ENCODE assay signal across 23 cellular contexts in the genomic region with DNA sequence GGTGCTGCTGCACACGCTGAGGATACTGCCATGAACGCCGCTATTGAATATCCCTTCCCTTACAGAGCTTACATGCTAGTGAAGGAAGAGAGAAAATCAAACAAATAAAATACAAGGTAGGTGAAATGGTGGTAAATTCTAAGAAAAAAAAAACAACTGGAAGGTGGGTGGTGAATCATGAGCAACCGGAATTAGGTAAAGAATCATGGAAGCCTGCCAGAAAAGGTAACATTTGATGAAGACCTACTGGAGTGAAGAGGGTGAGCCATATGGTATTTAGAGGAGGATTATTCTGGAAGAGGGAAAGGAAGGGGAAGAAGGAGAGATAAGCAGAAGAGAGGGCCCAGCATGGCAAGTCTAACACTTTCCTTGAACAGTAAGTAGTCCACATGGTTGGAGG.
"Had no signal": no experiment of that assay in that cellular context is flagged by ENCODE, and none has a peak within 500 bp of the region (broad histone marks: within the 10 kb centered on the region; RNA-seq: fewer than 3 reads in every experiment).

No MANE protein-coding gene starts in this region.

- H3K9me2 ChIP-seq: SK-N-SH had no signal

- DNase-seq: activated CD4-positive, alpha-beta T cell treated with anti-CD3 and anti-CD28 coated beads for 36 hours; activated CD4-positive, alpha-beta T cell treated with anti-CD3 and anti-CD28 coated beads, Interleukin-2, amount 10 ng/mL, durations not matched to agents 7 days and 5 days; activated CD4-positive, alpha-beta T cell treated with anti-CD3 and anti-CD28 coated beads, Interleukin-2, amount 50 U/mL, for 48 hours; activated CD8-positive, alpha-beta memory T cell treated with anti-CD3 and anti-CD28 coated beads, Interleukin-2, amount 50 U/mL, for 4 hours; activated effector memory CD4-positive, alpha-beta T cell treated with Interleukin-2 at 50 U/mL for 16 hours; activated naive CD4-positive, alpha-beta T cell treated with anti-CD3 and anti-CD28 coated beads, Interleukin-2, amount 10 ng/mL, durations not matched to agents 7 days and 5 days; activated naive CD8-positive, alpha-beta T cell treated with anti-CD3 and anti-CD28 coated beads, Interleukin-2, amount 50 U/mL, for 24 hours; activated T-cell treated with anti-CD3 and anti-CD28 coated beads for 4 hours; activated T-cell treated with anti-CD3 and anti-CD28 coated beads, Interleukin-2, amount 50 U/mL, for 48 hours; anterior cingulate cortex; central memory CD4-positive, alpha-beta T cell; NCI-H1105; NCI-H1436; NCI-H1694; NCI-H1930; NCI-H2227 treated with DMSO at 0.1 percent for 48 hours; NCI-H446; NCI-H510A treated with DMSO at 0.1 percent for 48 hours; NK-92 treated with Interleukin-12 subunit alpha and Interleukin-12 subunit beta, amount 100 ng/mL, for 24 hours; SHP77; SK-N-SH had no signal

- H3K9ac ChIP-seq: SK-N-SH had no signal

- H3K9me3 ChIP-seq: SJSA1, SK-N-SH had no signal

- H3K27ac ChIP-seq: SJSA1 had no signal

- H3K36me3 ChIP-seq: SJSA1 had no signal

- H3K27me3 ChIP-seq: SJSA1 had no signal

- H3K4me2 ChIP-seq: SK-N-SH had no signal

- H3K4me3 ChIP-seq: K562, SJSA1 had no signal

- H3K4me1 ChIP-seq: SJSA1 had no signal
